Comparison of ENCODE assay signal across 15 cellular contexts in the genomic region with DNA sequence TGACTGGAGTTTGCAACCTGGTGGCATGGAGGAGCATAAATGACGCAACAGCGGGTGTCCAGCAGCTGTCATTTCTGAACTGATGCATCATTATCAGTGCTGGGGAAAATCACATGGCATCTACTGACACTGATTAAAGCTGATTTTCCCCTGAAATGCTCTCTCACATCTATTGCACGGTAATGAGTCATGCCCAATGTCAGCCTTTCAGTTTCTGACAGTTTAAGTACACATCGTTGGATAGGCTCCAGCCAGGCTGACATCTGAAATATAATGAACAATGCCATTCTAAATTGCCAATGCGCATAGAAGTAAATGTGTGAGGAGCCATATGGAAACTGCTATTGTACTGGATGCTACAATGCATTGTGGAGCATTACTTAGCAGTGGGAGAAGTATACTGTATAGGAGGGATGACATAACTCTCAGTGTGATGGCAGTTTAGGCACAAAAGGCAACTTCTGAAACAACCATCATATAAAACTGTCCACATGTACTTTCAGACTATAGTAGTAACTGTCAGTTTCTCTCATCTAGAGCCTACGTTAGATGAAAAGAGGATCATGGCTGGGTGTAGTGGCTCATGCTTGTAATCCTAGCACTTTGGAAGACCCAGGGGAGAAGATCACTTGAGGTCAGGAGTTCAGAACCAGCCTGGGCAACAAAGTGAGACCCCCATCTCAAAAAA.
DNase-seq lines count a peak whose midpoint lies in the region; ATAC-seq and TF ChIP-seq lines count a peak whose summit lies in the region.
"Had no signal": no experiment of that assay in that cellular context is flagged by ENCODE, and none has a peak within 500 bp of the region (broad histone marks: within the 10 kb centered on the region; RNA-seq: fewer than 3 reads in every experiment).

No MANE protein-coding gene starts in this region.

- H3K27ac ChIP-seq in PC-3 (ENCODE audit: low read length): no peak overlapping the region
- H3K27ac ChIP-seq: brain microvascular endothelial cell, gastroesophageal sphincter, right lobe of liver had no signal

- DNase-seq in activated CD4-positive, alpha-beta T cell treated with anti-CD3 and anti-CD28 coated beads for 48 hours: peak; percentile 55
- DNase-seq in activated CD4-positive, alpha-beta T cell treated with anti-CD3 and anti-CD28 coated beads for 1 hour: no peak
- DNase-seq in SK-MEL-5 (ENCODE audit: low read depth, low spot score): peak; percentile 1
- DNase-seq in stimulated activated CD4-positive, alpha-beta T cell treated with anti-CD3 and anti-CD28 coated beads, Interleukin-15, amount 100 ng/mL, for 48 hours (ENCODE audit: low read depth in 2 of 2): peak; percentile 22 to 30
- no peak for DNase-seq in PC-3
- DNase-seq: brain microvascular endothelial cell; effector CD4-positive, alpha-beta T cell; HCEC 1CT; KBM-7; NCI-H1694; right lobe of liver had no signal

- H3K4me2 ChIP-seq in PC-3 (ENCODE audit: low read length): no peak overlapping the region

- H3K9me2 ChIP-seq in PC-3 (replicated peaks; ENCODE audit: low read length): no peaks in the 10 kb centered on the region

- intact Hi-C loops in PC-3 (cut with micrococcal nuclease): no loop called here

- H3K79me2 ChIP-seq in PC-3 (ENCODE audit: low read length): no peaks in the 10 kb centered on the region

- CTCF ChIA-PET in PC-3 (lab: Charles Lee): no interaction called here

- in situ Hi-C loops in SK-MEL-5 (cut with HindIII; ENCODE audit: low pct_unique_long_range_greater_than_20kb, low sequenced_read_pairs): no loop called here

- H4K20me1 ChIP-seq in PC-3 (ENCODE audit: low read length): no peaks in the 10 kb centered on the region

- H3F3A ChIP-seq in PC-3 (ENCODE audit: low read length, unreplicated experiment): no peaks in the 10 kb centered on the region

- POLR2A ChIA-PET in PC-3 (lab: Charles Lee; ENCODE audit: unreplicated experiment): no interaction called here

- no peak overlapping the region for H3K4me3 ChIP-seq in PC-3 (ENCODE audit: low read length)
- H3K4me3 ChIP-seq: gastroesophageal sphincter, right lobe of liver had no signal

- H3K27me3 ChIP-seq in PC-3 (ENCODE audit: low read length): no peaks in the 10 kb centered on the region
- H3K27me3 ChIP-seq: brain microvascular endothelial cell, gastroesophageal sphincter, right lobe of liver had no signal

- no peaks in the 10 kb centered on the region for H3K4me1 ChIP-seq in PC-3 (ENCODE audit: insufficient read depth, low read length)
- H3K4me1 ChIP-seq: gastroesophageal sphincter, right lobe of liver had no signal

- no peaks in the 10 kb centered on the region for H3K36me3 ChIP-seq in PC-3 (ENCODE audit: low read depth, low read length)
- H3K36me3 ChIP-seq: brain microvascular endothelial cell, gastroesophageal sphincter, right lobe of liver had no signal

- no peak for TF ChIP-seq CTCF in PC-3 (conservative IDR thresholded peaks at IDR 0.05; ENCODE audit: low read depth, low read length)

- no TSS peak for BruUV-seq in PC-3 (replicated peaks; lab: Mats Ljungman, UMichigan)

- no peak overlapping the region for H3K9ac ChIP-seq in PC-3 (ENCODE audit: low read length)

- no peak overlapping the region for H2AFZ ChIP-seq in PC-3 (ENCODE audit: low read length)

- no peaks in the 10 kb centered on the region for H3K9me3 ChIP-seq in PC-3 (ENCODE audit: low read length)
- H3K9me3 ChIP-seq: right lobe of liver had no signal

- ATAC-seq in HG02759 (IDR thresholded peaks at IDR 0.05; ENCODE audit: unreplicated experiment) (peak; percentile 53), HG03097 (IDR thresholded peaks at IDR 0.05; ENCODE audit: low FRiP score, unreplicated experiment) (no peak), GM19397 (IDR thresholded peaks at IDR 0.05; ENCODE audit: unreplicated experiment) (no peak), PC-3 (no peak)
- ATAC-seq: gastroesophageal sphincter, right lobe of liver had no signal

Comparison
In these comparisons a context has a peak if more than half of its experiments do, and no peak if none do; other contexts are left out.
1. DNase-seq: peak in activated CD4-positive, alpha-beta T cell treated with anti-CD3 and anti-CD28 coated beads for 48 hours (single experiment), SK-MEL-5 (single experiment) and stimulated activated CD4-positive, alpha-beta T cell treated with anti-CD3 and anti-CD28 coated beads, Interleukin-15, amount 100 ng/mL, for 48 hours (2 of 2); none in activated CD4-positive, alpha-beta T cell treated with anti-CD3 and anti-CD28 coated beads for 1 hour (single experiment) and PC-3 (single experiment).